8 cellular contexts compared by ENCODE assay signal in genomic region chr18:48950536-48951447, GRCh38. TPM values are rescaled to one million over a fixed set of nuclear protein-coding genes. Genes with fewer than 3 reads are reported as not detected.
A peak's percentile ranks its signal among the peaks of the same experiment; 100 is the strongest.
DNase-seq lines count a peak whose midpoint lies in the region; TF ChIP-seq lines count a peak whose summit lies in the region.

Gene SMAD7 (minus strand): TSS chr18:48950965. CDS start chr18:48950424, 541 bp downstream.

- peak within 1 kb of the TSS; percentile 49; the same call in 1 of the 2 replicates for H3K9ac ChIP-seq in OCI-LY1 (ENCODE audit: low read length)

- peak within 1 kb of the TSS; percentile 99 for H3K27ac Mint-ChIP-seq in dendritic cell treated with granulocyte-macrophage colony-stimulating factor and Interleukin-4, amounts not matched to agents 40 ng/mL and 50 ng/mL, for 4 days

- H3K36me3 Mint-ChIP-seq in dendritic cell treated with granulocyte-macrophage colony-stimulating factor and Interleukin-4, amounts not matched to agents 40 ng/mL and 50 ng/mL, for 4 days (ENCODE audit: low read depth) = peaks cover 55% of the 10 kb centered on the region

- TF ChIP-seq CTCF in OCI-LY1 (IDR thresholded peaks at IDR 0.05; ENCODE audit: low read length) = no peak

- H3K4me1 ChIP-seq in OCI-LY1 (ENCODE audit: insufficient read depth, low read length, severe bottlenecking) = peaks cover 49% of the 10 kb centered on the region
- H3K4me1 ChIP-seq in mesodermal cell (ENCODE audit: control insufficient read depth, insufficient read depth, low read length, poor library complexity, severe bottlenecking) = peaks cover 23% of the 10 kb centered on the region

- H3K9me3 Mint-ChIP-seq in dendritic cell treated with granulocyte-macrophage colony-stimulating factor and Interleukin-4, amounts not matched to agents 40 ng/mL and 50 ng/mL, for 4 days = no peaks in the 10 kb centered on the region

- H3F3A ChIP-seq in OCI-LY1 (ENCODE audit: insufficient read depth, low read length) = no peaks in the 10 kb centered on the region; the same call in 1 of the 2 replicates

- H3K27me3 Mint-ChIP-seq in dendritic cell treated with granulocyte-macrophage colony-stimulating factor and Interleukin-4, amounts not matched to agents 40 ng/mL and 50 ng/mL, for 4 days = peaks cover 1% of the 10 kb centered on the region

- no peak within 1 kb of the TSS for H2AFZ ChIP-seq in OCI-LY1 (ENCODE audit: low read length)

- WGBS in mesodermal cell (ENCODE audit: insufficient coverage in 2 of 2), 2 experiments = 0% methylated on average over 20 to 49 of the region's 71 CpGs

- peak within 1 kb of the TSS; percentile 98 for H3K4me3 Mint-ChIP-seq in dendritic cell treated with granulocyte-macrophage colony-stimulating factor and Interleukin-4, amounts not matched to agents 40 ng/mL and 50 ng/mL, for 4 days

- peak within 1 kb of the TSS; percentile 67 for H3K4me3 ChIP-seq in OCI-LY1 (ENCODE audit: low read depth, low read length, poor library complexity, severe bottlenecking)
- peak within 1 kb of the TSS; percentile 85 for H3K4me3 ChIP-seq in mesodermal cell (ENCODE audit: extremely low read depth, insufficient read depth, low read length, poor library complexity, severe bottlenecking)

- H3K4me1 Mint-ChIP-seq in dendritic cell treated with granulocyte-macrophage colony-stimulating factor and Interleukin-4, amounts not matched to agents 40 ng/mL and 50 ng/mL, for 4 days (ENCODE audit: low read depth) = peaks cover 33% of the 10 kb centered on the region

- peak within 1 kb of the TSS; percentile 79 for H3K4me2 ChIP-seq in OCI-LY1 (ENCODE audit: low read length)

- H3K27ac ChIP-seq in OCI-LY1 (ENCODE audit: low read depth, low read length, poor library complexity, severe bottlenecking) (no peak within 1 kb of the TSS), mesodermal cell (ENCODE audit: low read depth, low read length, severe bottlenecking) (peak within 1 kb of the TSS; percentile 87)

- H3K79me2 ChIP-seq in OCI-LY1 (ENCODE audit: insufficient read depth, low read length) = no peaks in the 10 kb centered on the region

- H4K20me1 ChIP-seq in OCI-LY1 (ENCODE audit: insufficient read depth, low read length) = no peaks in the 10 kb centered on the region

- intact Hi-C loops in dendritic cell treated with granulocyte-macrophage colony-stimulating factor and Interleukin-4, amounts not matched to agents 40 ng/mL and 50 ng/mL, for 4 days (cut with micrococcal nuclease) = loop anchor here (5.0 kb wide), 3 partner anchors 42 to 173 kb away; no protein-coding TSS in a partner anchor

- no peaks in the 10 kb centered on the region; the same call in 1 of the 2 replicates for H3K27me3 ChIP-seq in OCI-LY1 (ENCODE audit: insufficient read depth, low read length)

- H3K36me3 ChIP-seq in OCI-LY1 (ENCODE audit: insufficient read depth, low read length) (no peaks in the 10 kb centered on the region), mesodermal cell (ENCODE audit: control insufficient read depth, insufficient read depth, low read length) (peaks cover 46% of the 10 kb centered on the region)

- H3K9me3 ChIP-seq in OCI-LY1 (ENCODE audit: low read length) = no peaks in the 10 kb centered on the region
- no peaks in the 10 kb centered on the region for H3K9me3 ChIP-seq in mesodermal cell (ENCODE audit: control insufficient read depth, low read length)

- peak; percentile 44 for DNase-seq in NCI-H1105 treated with DMSO at 0.1 percent for 48 hours (lab: John Stamatoyannopoulos, UW)
- DNase-seq in NCI-H1105 (lab: John Stamatoyannopoulos, UW) = no peak
- DNase-seq in ureter (ENCODE audit: low spot score) = no peak
- no peak for DNase-seq in stimulated activated CD4-positive, alpha-beta T cell treated with anti-CD3 and anti-CD28 coated beads, Interleukin-12 subunit alpha, Interleukin-12 subunit beta, amount 100 ng/mL, for 4 hours
- no peak for DNase-seq in germinal center (ENCODE audit: low spot score)

- H3K9me2 ChIP-seq in OCI-LY1 (ENCODE audit: low read depth, low read length) = no peaks in the 10 kb centered on the region

RNA-seq across cellular contexts. Expression of gene SMAD7, which starts in this region (rescaled TPM):
- polyA plus RNA-seq in mesodermal cell (2013, experiment 1 of 2) = 45.1 TPM
- 42.8 TPM for polyA plus RNA-seq in mesodermal cell (2013, experiment 2 of 2)
- total RNA-seq in ureter = 23.2 TPM
